2 cellular contexts compared by ENCODE assay signal in genomic region chr18:77066101-77066500, GRCh38.
TF ChIP-seq lines count a peak whose summit lies in the region.

No MANE protein-coding gene starts in this region.

TF ChIP-seq in liver, 16 proteins besides CTCF, POLR2A, EP300 and RAD21 (continued from another document):
- TF ChIP-seq REST (IDR thresholded peaks at IDR 0.05) (no peak), TAF1 (conservative IDR thresholded peaks at IDR 0.05) (no peak), RXRA (IDR thresholded peaks at IDR 0.05) (no peak), HNF4G (IDR thresholded peaks at IDR 0.05) (no peak), FOXA2 (IDR thresholded peaks at IDR 0.05) (no peak)

TF ChIP-seq in HepG2, 621 proteins besides CTCF, POLR2A, EP300 and RAD21 (continued from another document):
- TF ChIP-seq ZSCAN5A (CRISPR knock-in tag; IDR thresholded peaks at IDR 0.05; ENCODE audit: borderline replicate concordance) (no peak), TAF15 (IDR thresholded peaks at IDR 0.05; ENCODE audit: low read depth, low read length, poor library complexity, severe bottlenecking) (no peak), ZNF263 (CRISPR knock-in tag; IDR thresholded peaks at IDR 0.05) (no peak), SSRP1 (CRISPR knock-in tag; IDR thresholded peaks at IDR 0.05) (no peak), ZBTB4 (CRISPR knock-in tag; IDR thresholded peaks at IDR 0.05; ENCODE audit: borderline replicate concordance) (no peak), TFDP1 (CRISPR knock-in tag; IDR thresholded peaks at IDR 0.05; ENCODE audit: borderline replicate concordance) (no peak), GLMP (CRISPR knock-in tag; IDR thresholded peaks at IDR 0.05; ENCODE audit: borderline replicate concordance) (no peak), SMARCC2 (IDR thresholded peaks at IDR 0.05) (no peak), SP140L (CRISPR knock-in tag; IDR thresholded peaks at IDR 0.05; ENCODE audit: borderline replicate concordance) (no peak), ZSCAN21 (CRISPR knock-in tag; IDR thresholded peaks at IDR 0.05; ENCODE audit: borderline replicate concordance) (no peak), SMAD3 (CRISPR knock-in tag; IDR thresholded peaks at IDR 0.05) (no peak), ADNP (CRISPR knock-in tag; IDR thresholded peaks at IDR 0.05) (no peak), HINFP (CRISPR knock-in tag; IDR thresholded peaks at IDR 0.05; ENCODE audit: low read depth) (no peak)
